8 cellular contexts compared by ENCODE assay signal in the genomic region with DNA sequence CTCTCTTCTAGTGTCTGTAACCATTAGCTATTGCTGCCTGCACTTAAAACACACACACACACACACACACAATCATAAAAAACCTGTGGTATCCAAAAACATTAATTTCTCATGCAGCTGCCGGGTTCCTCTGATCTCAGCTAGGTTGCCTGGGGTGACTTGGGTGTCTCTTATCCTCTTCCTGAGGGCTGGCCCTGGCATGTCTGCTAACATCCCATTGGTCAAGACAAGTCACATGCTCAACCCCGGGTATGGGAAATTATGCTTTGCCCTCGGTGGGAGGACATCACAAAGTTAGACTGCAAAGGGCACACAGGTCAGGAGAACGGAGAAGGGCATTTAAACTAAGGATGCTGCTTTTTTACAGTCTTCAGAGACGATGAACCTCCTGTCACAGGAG. TPM values are rescaled to one million over a fixed set of nuclear protein-coding genes. Genes with fewer than 3 reads are reported as not detected.
DNase-seq lines count a peak whose midpoint lies in the region; ATAC-seq and TF ChIP-seq lines count a peak whose summit lies in the region.

No MANE protein-coding gene starts in this region.

- peaks cover 9% of the 10 kb centered on the region for H3K4me1 Mint-ChIP-seq in activated naive CD4-positive, alpha-beta T cell treated with anti-CD3 and anti-CD28 coated beads for 36 hours (ENCODE audit: low read depth)
- peaks cover 4 to 19% (median 15%) of the 10 kb centered on the region in 4 donors for H3K4me1 Mint-ChIP-seq in naive thymus-derived CD8-positive, alpha-beta T cell

- peak overlapping the region; percentile 60 for H3K4me3 Mint-ChIP-seq in activated naive CD4-positive, alpha-beta T cell treated with anti-CD3 and anti-CD28 coated beads for 36 hours
- peak overlapping the region; percentile 1 to 62 (median 26) for H3K4me3 Mint-ChIP-seq in naive thymus-derived CD8-positive, alpha-beta T cell

- CTCF ChIA-PET in GM10248 (lab: Yijun Ruan, JAX): interaction anchor here (4.7 to 6.2 kb wide), 3 partner anchors 180 to 350 kb away, joined by 20 to 38 read pairs (median 25); no protein-coding TSS in a partner anchor
- CTCF ChIA-PET in activated naive CD4-positive, alpha-beta T cell treated with anti-CD3 and anti-CD28 coated beads for 36 hours (lab: Charles Lee): interaction anchor here (0.6 to 3.8 kb wide), 9 partner anchors 24 to 347 kb away, joined by 3 to 15 read pairs (median 3); no protein-coding TSS in a partner anchor

- H3K27ac Mint-ChIP-seq in activated naive CD4-positive, alpha-beta T cell treated with anti-CD3 and anti-CD28 coated beads for 36 hours: no peak overlapping the region
- H3K27ac Mint-ChIP-seq in naive thymus-derived CD8-positive, alpha-beta T cell: peak overlapping the region in 8 of 10 donors; percentile 11 to 86 (median 60)

- H3K27me3 Mint-ChIP-seq in activated naive CD4-positive, alpha-beta T cell treated with anti-CD3 and anti-CD28 coated beads for 36 hours (ENCODE audit: low read depth): no peaks in the 10 kb centered on the region
- H3K27me3 Mint-ChIP-seq in naive thymus-derived CD8-positive, alpha-beta T cell: peaks cover 0 to 2% (median 0%) of the 10 kb centered on the region in 5 donors

- peaks cover 2% of the 10 kb centered on the region for H3K9me3 Mint-ChIP-seq in activated naive CD4-positive, alpha-beta T cell treated with anti-CD3 and anti-CD28 coated beads for 36 hours
- H3K9me3 Mint-ChIP-seq in naive thymus-derived CD8-positive, alpha-beta T cell: peaks cover 0 to 2% (median 0%) of the 10 kb centered on the region in 9 donors

- POLR2A ChIA-PET in GM10248 (lab: Yijun Ruan, JAX): no interaction called here
- POLR2A ChIA-PET in naive thymus-derived CD8-positive, alpha-beta T cell (lab: Charles Lee): no interaction called here

- no peaks in the 10 kb centered on the region for H3K36me3 Mint-ChIP-seq in activated naive CD4-positive, alpha-beta T cell treated with anti-CD3 and anti-CD28 coated beads for 36 hours (ENCODE audit: low read depth)
- no peaks in the 10 kb centered on the region for H3K36me3 Mint-ChIP-seq in naive thymus-derived CD8-positive, alpha-beta T cell

- peak; percentile 82 to 85 for ATAC-seq in naive thymus-derived CD8-positive, alpha-beta T cell
- ATAC-seq in omental fat pad (ENCODE audit: low FRiP score) (no peak), HG03354 (IDR thresholded peaks at IDR 0.05; ENCODE audit: poor library complexity, severe bottlenecking, unreplicated experiment) (no peak)

- DNase-seq in A172 (ENCODE audit: low spot score) (peak; percentile 31), GM10248 (ENCODE audit: extremely low spot score) (peak; percentile 56), NCI-H774 (lab: John Stamatoyannopoulos, UW) (peak; percentile 63), omental fat pad (ENCODE audit: low spot score) (no peak), occipital lobe (lab: John Stamatoyannopoulos, UW) (no peak)
- DNase-seq in activated naive CD4-positive, alpha-beta T cell treated with anti-CD3 and anti-CD28 coated beads for 36 hours: peak; percentile 71
- DNase-seq in naive thymus-derived CD8-positive, alpha-beta T cell: peak in 6 of 10 donors; percentile 7 to 50 (median 32)

- no peak for TF ChIP-seq CTCF in GM10248 (IDR thresholded peaks at IDR 0.05; ENCODE audit: control extremely low read depth, extremely low read depth, low read depth, missing control alignments)
- no peak for TF ChIP-seq CTCF in omental fat pad (IDR thresholded peaks at IDR 0.05)

- intact Hi-C loops in activated naive CD4-positive, alpha-beta T cell treated with anti-CD3 and anti-CD28 coated beads for 36 hours (cut with micrococcal nuclease): no loop called here

RNA-seq across cellular contexts. Expression of a gene that starts 55.7 kb away (rescaled TPM):
- not detected in 2 replicates for total RNA-seq in A172 (2014; rRNA removed; shearing (Covaris generic))
- not detected for total RNA-seq in activated naive CD4-positive, alpha-beta T cell treated with anti-CD3 and anti-CD28 coated beads for 36 hours
- total RNA-seq in naive thymus-derived CD8-positive, alpha-beta T cell: not detected
- not detected for polyA plus RNA-seq in naive thymus-derived CD8-positive, alpha-beta T cell
- total RNA-seq in omental fat pad (1 to 10 TPM; 1.2 to 2.4 (median 1.6) TPM), occipital lobe (not detected)

Comparison
In these comparisons a context has a peak if more than half of its experiments do, and no peak if none do; other contexts are left out.
1. DNase-seq: peak in A172 (single experiment), GM10248 (single experiment), NCI-H774 (single experiment), activated naive CD4-positive, alpha-beta T cell treated with anti-CD3 and anti-CD28 coated beads for 36 hours (single experiment) and naive thymus-derived CD8-positive, alpha-beta T cell (6 of 10); none in omental fat pad (single experiment) and occipital lobe (single experiment).
2. ATAC-seq: peak in naive thymus-derived CD8-positive, alpha-beta T cell (2 of 2); none in omental fat pad (single experiment) and HG03354 (single experiment).